29 cellular contexts compared by ENCODE assay signal in genomic region chr6:161153725-161154124, GRCh38.
"Had no signal": no experiment of that assay in that cellular context is flagged by ENCODE, and none has a peak within 500 bp of the region (broad histone marks: within the 10 kb centered on the region; RNA-seq: fewer than 3 reads in every experiment).

No MANE protein-coding gene starts in this region.

- FAIRE-seq: endometrium, islet of Langerhans, small intestine had no signal

- H3K36me3 ChIP-seq: right atrium auricular region, thyroid gland, uterus had no signal

- H3K9me3 Mint-ChIP-seq: effector memory CD8-positive, alpha-beta T cell; natural killer cell treated with Interleukin-12 subunit alpha and Interleukin-12 subunit beta and Interleukin-15 and Interleukin-18, amount 100 ng/mL, for 72 hours; neural crest cell; type B pancreatic cell had no signal

- H3K36me3 Mint-ChIP-seq: natural killer cell treated with Interleukin-12 subunit alpha and Interleukin-12 subunit beta and Interleukin-15 and Interleukin-18, amount 100 ng/mL, for 72 hours had no signal

- H3K27ac ChIP-seq: coronary artery, esophagus squamous epithelium, heart right ventricle, parathyroid adenoma, right atrium auricular region, stomach, thyroid gland, uterus had no signal

- H3K27me3 Mint-ChIP-seq: effector memory CD8-positive, alpha-beta T cell; naive B cell; natural killer cell treated with Interleukin-12 subunit alpha and Interleukin-12 subunit beta and Interleukin-15 and Interleukin-18, amount 100 ng/mL, for 72 hours; progenitor cell of endocrine pancreas; stimulated activated naive B cell treated with anti-CD40 and anti-IgM and Interleukin-4, amounts not matched to agents 10 μg/mL and 1 μg/mL and 100 μg/mL, for 72 hours; type B pancreatic cell had no signal

- H3K4me3 Mint-ChIP-seq: effector memory CD8-positive, alpha-beta T cell; mesothelial cell of epicardium; natural killer cell treated with Interleukin-12 subunit alpha and Interleukin-12 subunit beta and Interleukin-15 and Interleukin-18, amount 100 ng/mL, for 72 hours; neural crest cell; stimulated activated naive B cell treated with anti-CD40 and anti-IgM and Interleukin-4, amounts not matched to agents 10 μg/mL and 1 μg/mL and 100 μg/mL, for 72 hours; type B pancreatic cell had no signal

- H3K4me3 ChIP-seq: coronary artery, esophagus squamous epithelium, heart right ventricle, lung, mucosa of descending colon, right atrium auricular region, stomach, thyroid gland, uterus had no signal

- H3K4me1 ChIP-seq: esophagus squamous epithelium, parathyroid adenoma, stomach, thyroid gland, uterus had no signal

- ATAC-seq: effector memory CD8-positive, alpha-beta T cell had no signal

- H3K9ac ChIP-seq: parathyroid adenoma had no signal

- H2AFZ ChIP-seq: parathyroid adenoma had no signal

- H3K9me3 ChIP-seq: esophagus squamous epithelium, mucosa of descending colon, right atrium auricular region, thyroid gland, uterus had no signal

- DNase-seq: effector memory CD8-positive, alpha-beta T cell; erythroblast; esophagus squamous epithelium; foreskin melanocyte; glutamatergic neuron; heart right ventricle; hippocampal formation; left cardiac atrium; mesenchymal stem cell; mucosa of descending colon; naive B cell; small intestine; stimulated activated CD4-positive, alpha-beta T cell treated with anti-CD3 and anti-CD28 coated beads, Interleukin-15, amount 100 ng/mL, for 24 hours; stimulated activated CD4-positive, alpha-beta T cell treated with anti-CD3 and anti-CD28 coated beads, Interleukin-2, amount 100 ng/mL, for 48 hours; stimulated activated naive B cell treated with anti-CD40 and anti-IgM and Interleukin-4, amounts not matched to agents 10 μg/mL and 1 μg/mL and 100 μg/mL, for 72 hours; stomach; thyroid gland; uterus had no signal

- H3K79me2 ChIP-seq: parathyroid adenoma had no signal

- H3K27ac Mint-ChIP-seq: effector memory CD8-positive, alpha-beta T cell; mesothelial cell of epicardium; natural killer cell treated with Interleukin-12 subunit alpha and Interleukin-12 subunit beta and Interleukin-15 and Interleukin-18, amount 100 ng/mL, for 72 hours; progenitor cell of endocrine pancreas; stimulated activated naive B cell treated with anti-CD40 and anti-IgM and Interleukin-4, amounts not matched to agents 10 μg/mL and 1 μg/mL and 100 μg/mL, for 72 hours; type B pancreatic cell had no signal

- H3K27me3 ChIP-seq: esophagus squamous epithelium, heart right ventricle, right atrium auricular region, stomach, thyroid gland, uterus had no signal

- H3K4me1 Mint-ChIP-seq: mesothelial cell of epicardium; stimulated activated naive B cell treated with anti-CD40 and anti-IgM and Interleukin-4, amounts not matched to agents 10 μg/mL and 1 μg/mL and 100 μg/mL, for 72 hours had no signal
